In genomic region chr20:54180931-54181330, GRCh38 we compare ENCODE assay signal across 18 cellular contexts. TPM values are rescaled to one million over a fixed set of nuclear protein-coding genes. Genes with fewer than 3 reads are reported as not detected.
DNase-seq lines count a peak whose midpoint lies in the region; ATAC-seq, FAIRE-seq and TF ChIP-seq lines count a peak whose summit lies in the region.
"Had no signal": no experiment of that assay in that cellular context is flagged by ENCODE, and none has a peak within 500 bp of the region (broad histone marks: within the 10 kb centered on the region; RNA-seq: fewer than 3 reads in every experiment).

No MANE protein-coding gene starts in this region.

- H3K27me3 Mint-ChIP-seq in GM23338 (ENCODE audit: insufficient read depth, low read depth, poor library complexity), result peaks cover 4% of the 10 kb centered on the region

- TF ChIP-seq POLR2A in HCT116 (IDR thresholded peaks at IDR 0.05; ENCODE audit: borderline replicate concordance, extremely low read depth, insufficient read depth, insufficient read length), result no peak

- H3K9me3 ChIP-seq in HCT116 (ENCODE audit: control insufficient read depth in 1 of 2, insufficient read depth in 1 of 2, low read depth in 1 of 2, low read length in 2 of 2) (no peaks in the 10 kb centered on the region), PC-9 (ENCODE audit: insufficient read depth, low read depth) (no peaks in the 10 kb centered on the region), keratinocyte (ENCODE audit: control insufficient read depth, low read depth, low read length) (no peaks in the 10 kb centered on the region)
- H3K9me3 ChIP-seq: HAP-1 had no signal

- BruUV-seq in HCT116 (replicated peaks; lab: Mats Ljungman, UMichigan) (no TSS peak), PC-9 (replicated peaks; lab: Mats Ljungman, UMichigan) (no TSS peak)

- FAIRE-seq in keratinocyte (lab: Jason Lieb, UNC), result peak; percentile 90
- FAIRE-seq: GM12892, H54 had no signal

- H3K4me3 Mint-ChIP-seq in GM23338, result no peak overlapping the region
- H3K4me3 Mint-ChIP-seq: CD4-positive, alpha-beta memory T cell had no signal

- no peaks in the 10 kb centered on the region for H3K36me3 ChIP-seq in GM23338 (ENCODE audit: insufficient read depth)
- H3K36me3 ChIP-seq in HCT116 (ENCODE audit: control insufficient read depth in 1 of 2, insufficient read depth in 2 of 2, low read length in 2 of 2), result no peaks in the 10 kb centered on the region
- H3K36me3 ChIP-seq in PC-9 (ENCODE audit: low read depth), result peaks cover 10% of the 10 kb centered on the region; the same call in 1 of the 2 replicates
- H3K36me3 ChIP-seq in keratinocyte (ENCODE audit: control insufficient read depth in 2 of 2, extremely low read depth in 1 of 2, insufficient read depth in 2 of 2, low read length in 2 of 2), result no peaks in the 10 kb centered on the region
- H3K36me3 ChIP-seq: HAP-1 had no signal

- no peaks in the 10 kb centered on the region for H3K4me1 ChIP-seq in GM23338 (ENCODE audit: insufficient read depth)
- peaks cover 59 to 64% of the 10 kb centered on the region in 2 experiments for H3K4me1 ChIP-seq in HCT116 (ENCODE audit: control insufficient read depth in 1 of 2, insufficient read depth in 2 of 2, low read length in 2 of 2)
- H3K4me1 ChIP-seq in PC-9 (replicated peaks; ENCODE audit: insufficient read depth), result peaks cover 50% of the 10 kb centered on the region
- H3K4me1 ChIP-seq in keratinocyte (ENCODE audit: control insufficient read depth, extremely low read depth, insufficient read depth, low read length), result peaks cover 63% of the 10 kb centered on the region
- H3K4me1 ChIP-seq: HAP-1 had no signal

- H3K27ac ChIP-seq in GM23338 (ENCODE audit: low read depth), result no peak overlapping the region
- H3K27ac ChIP-seq in HCT116 (ENCODE audit: low read depth, low read length), result peak overlapping the region; percentile 21; the same call in 1 of the 2 replicates
- peak overlapping the region; percentile 81 for H3K27ac ChIP-seq in PC-9
- H3K27ac ChIP-seq in keratinocyte (ENCODE audit: control insufficient read depth, insufficient read depth, low read length), result no peak overlapping the region

- POLR2A ChIA-PET in HCT116 (lab: Charles Lee), result no interaction called here
- POLR2A ChIA-PET in PC-9 (lab: Charles Lee; ENCODE audit: unreplicated experiment), result no interaction called here

- no peak overlapping the region for H3K4me2 ChIP-seq in GM23338
- H3K4me2 ChIP-seq in HCT116 (ENCODE audit: low read length), result no peak overlapping the region
- H3K4me2 ChIP-seq in PC-9, result no peak overlapping the region
- no peak overlapping the region for H3K4me2 ChIP-seq in keratinocyte (ENCODE audit: control insufficient read depth, extremely low read depth, insufficient read depth, low read depth, low read length)

- DNase-seq in GM23338 (ENCODE audit: low spot score), result no peak
- DNase-seq in HCT116 (ENCODE audit: low read depth, low spot score), result no peak
- DNase-seq in PC-9, result no peak
- no peak for DNase-seq in keratinocyte (ENCODE audit: low read depth, low spot score)
- DNase-seq in activated CD4-positive, CD25-positive, alpha-beta regulatory T cell (lab: John Stamatoyannopoulos, UW), result no peak
- DNase-seq: C1 segment of cervical spinal cord; Calu3; CD4-positive, alpha-beta memory T cell; COR-L47; DMS53; DMS79 treated with DMSO at 0.1 percent for 48 hours; GF-D8; GOT3 had no signal

- intact Hi-C loops in HCT116 (cut with micrococcal nuclease) (no loop called here), PC-9 (cut with micrococcal nuclease; ENCODE audit: unreplicated experiment) (no loop called here)

- no peak overlapping the region for H3K27ac Mint-ChIP-seq in GM23338

- H3K9me2 ChIP-seq in GM23338 (ENCODE audit: insufficient read depth), result 0 out of 2 replicates have a peak, but pooled peaks cover 1% of the 10 kb centered on the region
- H3K9me2 ChIP-seq in HCT116 (ENCODE audit: insufficient read depth), result no peaks in the 10 kb centered on the region
- no peaks in the 10 kb centered on the region for H3K9me2 ChIP-seq in PC-9 (ENCODE audit: insufficient read depth)

- H2AFZ ChIP-seq in GM23338, result peak overlapping the region; percentile 33; the same call in 1 of the 2 replicates
- H2AFZ ChIP-seq in HCT116 (ENCODE audit: low read depth, low read length, poor library complexity, severe bottlenecking), result no peak overlapping the region
- no peak overlapping the region for H2AFZ ChIP-seq in PC-9
- H2AFZ ChIP-seq in keratinocyte (ENCODE audit: control insufficient read depth, low read length), result no peak overlapping the region

- H3K4me3 ChIP-seq in GM23338, result no peak overlapping the region
- no peak overlapping the region for H3K4me3 ChIP-seq in HCT116 (replicated peaks in 1 of 2; ENCODE audit: low read depth in 1 of 2, low read length in 2 of 2)
- H3K4me3 ChIP-seq in PC-9, result no peak overlapping the region
- H3K4me3 ChIP-seq in keratinocyte (ENCODE audit: control insufficient read depth in 2 of 3, extremely low read depth in 1 of 3, insufficient read depth in 2 of 3, low read depth in 1 of 3, low read length in 3 of 3), result no peak overlapping the region
- H3K4me3 ChIP-seq: HAP-1 had no signal

- H3F3A ChIP-seq in GM23338 (replicated peaks; ENCODE audit: low read depth) (no peaks in the 10 kb centered on the region), PC-9 (ENCODE audit: insufficient read depth, low read depth) (peaks cover 20% of the 10 kb centered on the region)

- no peaks in the 10 kb centered on the region for H3K9me3 Mint-ChIP-seq in GM23338
- H3K9me3 Mint-ChIP-seq: CD4-positive, alpha-beta memory T cell had no signal

- H3K9ac ChIP-seq in HCT116 (ENCODE audit: low read length), result no peak overlapping the region
- no peak overlapping the region for H3K9ac ChIP-seq in keratinocyte (ENCODE audit: control insufficient read depth, extremely low read depth, insufficient read depth, low read length)

- TF ChIP-seq RAD21 in HCT116 (IDR thresholded peaks at IDR 0.05; ENCODE audit: low read depth), result no peak

- H3K9me1 ChIP-seq in keratinocyte (ENCODE audit: control insufficient read depth, extremely low read depth, insufficient read depth, low read length), result no peaks in the 10 kb centered on the region

- RAD21 ChIA-PET in HCT116 (lab: Charles Lee; ENCODE audit: low non-redundant PET in 1 of 2, low total read pairs in 2 of 2, uncharacterized antibody in 2 of 2, unreplicated experiment in 2 of 2), result no interaction called here

- H3K79me2 ChIP-seq in GM23338 (replicated peaks; ENCODE audit: insufficient read depth) (no peaks in the 10 kb centered on the region), HCT116 (ENCODE audit: insufficient read depth, low read length) (no peaks in the 10 kb centered on the region), PC-9 (ENCODE audit: low read depth) (no peaks in the 10 kb centered on the region), keratinocyte (ENCODE audit: control insufficient read depth, insufficient read depth, low read length) (no peaks in the 10 kb centered on the region)

- H4K20me1 ChIP-seq in GM23338 (replicated peaks; ENCODE audit: insufficient read depth) (no peaks in the 10 kb centered on the region), HCT116 (ENCODE audit: insufficient read depth) (no peaks in the 10 kb centered on the region), PC-9 (ENCODE audit: insufficient read depth) (no peaks in the 10 kb centered on the region), keratinocyte (ENCODE audit: control insufficient read depth, extremely low read depth, insufficient read depth, low read length) (no peaks in the 10 kb centered on the region)

- H3K36me3 Mint-ChIP-seq in GM23338 (ENCODE audit: low read depth), result no peaks in the 10 kb centered on the region
- H3K36me3 Mint-ChIP-seq: CD4-positive, alpha-beta memory T cell had no signal

- CTCF ChIA-PET in HCT116 (lab: Charles Lee) (interaction anchor here (0.6 to 1.6 kb wide), 2 partner anchors 13 to 75 kb away, joined by 3 read pairs; no protein-coding TSS in a partner anchor), PC-9 (lab: Charles Lee) (interaction anchor here (0.7 kb wide), 1 partner anchor 20 kb away, joined by 3 read pairs; no protein-coding TSS in a partner anchor)

- ATAC-seq in GM23338 (no peak), HCT116 (no peak), GM18520 (IDR thresholded peaks at IDR 0.05; ENCODE audit: unreplicated experiment) (no peak), GM18867 (IDR thresholded peaks at IDR 0.05; ENCODE audit: unreplicated experiment) (no peak)

- TF ChIP-seq CTCF in GM23338 (conservative IDR thresholded peaks at IDR 0.05; ENCODE audit: low read depth in 2 of 2) (no peak), HCT116 (IDR thresholded peaks at IDR 0.05 in 2 of 3, conservative IDR thresholded peaks at IDR 0.05 in 1 of 3; ENCODE audit: borderline replicate concordance in 1 of 3, insufficient read depth in 1 of 3, low read depth in 2 of 3, low read length in 2 of 3) (no peak), PC-9 (conservative IDR thresholded peaks at IDR 0.05) (no peak), keratinocyte (optimal IDR thresholded peaks at IDR 0.05 in 1 of 3, IDR thresholded peaks at IDR 0.05 in 1 of 3, conservative IDR thresholded peaks at IDR 0.05 in 1 of 3; ENCODE audit: extremely low read depth in 1 of 3, insufficient read depth in 2 of 3, low read length in 3 of 3) (no peak)

- no peaks in the 10 kb centered on the region for H3K4me1 Mint-ChIP-seq in GM23338

- peaks cover 8% of the 10 kb centered on the region; the same call in 1 of the 2 replicates for H3K27me3 ChIP-seq in GM23338 (ENCODE audit: insufficient read depth)
- H3K27me3 ChIP-seq in HCT116 (ENCODE audit: insufficient read depth, low read length), result no peaks in the 10 kb centered on the region
- H3K27me3 ChIP-seq in PC-9 (ENCODE audit: insufficient read depth, low read depth), result no peaks in the 10 kb centered on the region
- H3K27me3 ChIP-seq in keratinocyte (ENCODE audit: control insufficient read depth, extremely low read depth, insufficient read depth, low read length), result no peaks in the 10 kb centered on the region

- dilution Hi-C loops in keratinocyte (cut with MboI; ENCODE audit: extremely low pct_ligation_motif_present, low sequenced_read_pairs), result no loop called here

RNA-seq across cellular contexts. Expression of gene CYP24A1, which starts 7.1 kb away (rescaled TPM):
- 0.12 TPM in 1 of 2 replicates, not detected in the other for total RNA-seq in GM23338 (2014; rRNA removed; shearing (Covaris generic))
- 0.10 TPM in 1 of 2 replicates, not detected in the other for polyA plus RNA-seq in GM23338 (2016; fragmentation: Nextera tagmentation; extraction: Ambion mirVana)
- 267 TPM for total RNA-seq in HCT116 (2021; ENCODE audit: unreplicated experiment)
- 18.9 and 34.6 TPM in 2 replicates for polyA plus RNA-seq in HCT116 (2012)
- total RNA-seq in PC-9 (2021), result 2.7 and 4.9 TPM in 2 replicates
- 7.3 to 18.2 TPM (median 7.7 TPM) in 3 replicates for polyA plus RNA-seq in keratinocyte
- not detected for polyA plus RNA-seq in keratinocyte (2011; ENCODE audit: low read depth)
- polyA plus RNA-seq in keratinocyte (2011; cell fraction: cytosol; rRNA removed), result 4.8 and 7.8 TPM in 2 replicates
- polyA plus RNA-seq in keratinocyte (2011; cell fraction: nucleus; rRNA removed), result 34.1 and 38.0 TPM in 2 replicates
- 5.9 TPM in 1 of 2 replicates, not detected in the other for polyA plus RNA-seq in keratinocyte (2012; ENCODE audit: low replicate concordance)
- polyA minus RNA-seq in keratinocyte, result 21.2 to 41.0 TPM (median 33.8 TPM) in 3 replicates
- 27.0 TPM for polyA minus RNA-seq in keratinocyte (2011; cell fraction: cytosol; rRNA and poly(A)+ RNA removed)
- 18.9 and 23.8 TPM in 2 replicates for polyA minus RNA-seq in keratinocyte (2011; cell fraction: nucleus; rRNA and poly(A)+ RNA removed)

RNA-seq across cellular contexts. Expression of gene PFDN4, which starts 27.0 kb away (rescaled TPM):
- 105 and 196 TPM in 2 replicates for total RNA-seq in GM23338 (2014; rRNA removed; shearing (Covaris generic))
- 477 and 584 TPM in 2 replicates for polyA plus RNA-seq in GM23338 (2016; fragmentation: Nextera tagmentation; extraction: Ambion mirVana)
- total RNA-seq in HCT116 (2021; ENCODE audit: unreplicated experiment), result 71.5 TPM
- polyA plus RNA-seq in HCT116 (2012), result 18.5 and 39.9 TPM in 2 replicates
- 44.1 and 49.5 TPM in 2 replicates for total RNA-seq in PC-9 (2021)
- polyA plus RNA-seq in keratinocyte, result 19.1 to 65.7 TPM (median 39.5 TPM) in 3 replicates
- 34.8 TPM for polyA plus RNA-seq in keratinocyte (2011; ENCODE audit: low read depth)
- 48.6 and 86.9 TPM in 2 replicates for polyA plus RNA-seq in keratinocyte (2011; cell fraction: cytosol; rRNA removed)
- polyA plus RNA-seq in keratinocyte (2011; cell fraction: nucleus; rRNA removed), result 16.4 and 26.9 TPM in 2 replicates
- 38.9 and 41.8 TPM in 2 replicates for polyA plus RNA-seq in keratinocyte (2012; ENCODE audit: low replicate concordance)
- polyA minus RNA-seq in keratinocyte, result 1.5 to 8.1 TPM in 2 of 3 replicates, not detected in the other
- polyA minus RNA-seq in keratinocyte (2011; cell fraction: cytosol; rRNA and poly(A)+ RNA removed), result 4.4 TPM
- 1.7 and 3.3 TPM in 2 replicates for polyA minus RNA-seq in keratinocyte (2011; cell fraction: nucleus; rRNA and poly(A)+ RNA removed)

Comparison
In these comparisons a context has a peak if more than half of its experiments do, and no peak if none do; other contexts are left out.
1. H3K27ac ChIP-seq: peak in HCT116 (single experiment) and PC-9 (single experiment); none in GM23338 (single experiment) and keratinocyte (single experiment).
2. RNA of gene CYP24A1, which starts 7.1 kb away (total RNA-seq): 267 TPM in HCT116 (single experiment); 2.7 to 4.9 TPM in PC-9 and 0.12 TPM in GM23338; every median in the first group is over 10 times any median in the second.